8 cellular contexts compared by ENCODE assay signal in genomic region chr9:87662808-87663528, GRCh38.
DNase-seq lines count a peak whose midpoint lies in the region; ATAC-seq, FAIRE-seq and TF ChIP-seq lines count a peak whose summit lies in the region.

No MANE protein-coding gene starts in this region.

- H3K79me2 ChIP-seq in GM12878 (ENCODE audit: control insufficient read depth, insufficient read depth, low read length): no peaks in the 10 kb centered on the region

- H2AFZ ChIP-seq in GM12878 (ENCODE audit: control insufficient read depth, low read depth, low read length): no peak overlapping the region

- H4K20me1 ChIP-seq in GM12878 (ENCODE audit: control insufficient read depth, insufficient read depth): no peaks in the 10 kb centered on the region

- no peak for TF ChIP-seq POLR2A in GM12878 (IDR thresholded peaks at IDR 0.05; ENCODE audit: low read depth, low read length)

- peak; percentile 91 for FAIRE-seq in GM12878 (lab: Jason Lieb, UNC)

- H3K36me3 ChIP-seq in GM12878 (ENCODE audit: control insufficient read depth in 2 of 2, insufficient read depth in 2 of 2, low read length in 1 of 2) (peaks cover 6 to 13% of the 10 kb centered on the region in 2 experiments), iPS DF 6.9 (ENCODE audit: control insufficient read depth, insufficient read depth, low read length) (peaks cover 20% of the 10 kb centered on the region)

- H3K4me2 ChIP-seq in GM12878 (ENCODE audit: control insufficient read depth, insufficient read depth): no peak overlapping the region

- TF ChIP-seq CTCF in RWPE1 (conservative IDR thresholded peaks at IDR 0.05; ENCODE audit: low read depth) (peak; percentile 75), GM12878 (IDR thresholded peaks at IDR 0.05 in 2 of 3, conservative IDR thresholded peaks at IDR 0.05 in 1 of 3; ENCODE audit: control insufficient read depth in 2 of 3, extremely low read depth in 1 of 3, insufficient read depth in 1 of 3, low read depth in 3 of 3, low read length in 3 of 3) (peak; percentile 78 to 85 (median 81))

- DNase-seq in EH (ENCODE audit: low read depth): peak; percentile 76
- peak; percentile 77 for DNase-seq in HPDE6-E6E7 (ENCODE audit: extremely low spot score)
- peak; percentile 89 for DNase-seq in RWPE1 (ENCODE audit: low spot score)
- no peak for DNase-seq in GM12878 (ENCODE audit: low read depth, low spot score)
- DNase-seq in iPS DF 6.9 (ENCODE audit: low read depth, low spot score): peak; percentile 76
- DNase-seq in stimulated activated CD4-positive, alpha-beta T cell treated with anti-CD3 and anti-CD28 coated beads, Interleukin-12 subunit alpha, Interleukin-12 subunit beta, amount 100 ng/mL, for 4 hours: peak; percentile 66

- H3K9me3 ChIP-seq in GM12878 (replicated peaks; ENCODE audit: control insufficient read depth, insufficient read depth, low read length) (peaks cover 10% of the 10 kb centered on the region; the same call in 1 of the 3 replicates), iPS DF 6.9 (ENCODE audit: control insufficient read depth, insufficient read depth, low read length) (peaks cover 2% of the 10 kb centered on the region)

- H3K4me3 ChIP-seq in GM12878 (no peak overlapping the region), iPS DF 6.9 (ENCODE audit: low read length) (no peak overlapping the region)

- no peak overlapping the region for H3K9ac ChIP-seq in GM12878 (ENCODE audit: control insufficient read depth, insufficient read depth, low read length)

- intact Hi-C loops in GM12878 (cut with micrococcal nuclease; ENCODE audit: unreplicated experiment): loop anchor here (1.0 to 5.0 kb wide), 2 partner anchors 161 to 326 kb away; no protein-coding TSS in a partner anchor

- 25% methylated on average over 11 of the region's 11 CpGs for WGBS in GM12878 (ENCODE audit: insufficient coverage, insufficient replicate concordance, low lambda C conversion rate, missing lambda C conversion rate)
- WGBS in iPS DF 6.9 (ENCODE audit: insufficient coverage, insufficient read length): no CpG with 5 or more reads among the region's 11 CpGs

- POLR2A ChIA-PET in RWPE1 (lab: Yijun Ruan, JAX; ENCODE audit: low non-redundant PET): no interaction called here
- POLR2A ChIA-PET in GM12878 (lab: Charles Lee): interaction anchor here (0.6 kb wide), 1 partner anchor 201 kb away, joined by 5 read pairs; no protein-coding TSS in a partner anchor

- RAD21 ChIA-PET in GM12878 (lab: Charles Lee; ENCODE audit: unreplicated experiment): interaction anchor here (0.6 to 3.0 kb wide), 12 partner anchors 14 to 327 kb away, joined by 3 to 14 read pairs (median 4); no protein-coding TSS in a partner anchor

- H3K4me1 ChIP-seq in GM12878 (ENCODE audit: control insufficient read depth, insufficient read depth, low read length) (no peaks in the 10 kb centered on the region), iPS DF 6.9 (ENCODE audit: control insufficient read depth, insufficient read depth, low read length) (no peaks in the 10 kb centered on the region; the same call in 1 of the 2 replicates)

- SMC1A ChIA-PET in GM12878 (lab: Charles Lee; ENCODE audit: uncharacterized antibody, unreplicated experiment): interaction anchor here (0.6 to 2.6 kb wide), 16 partner anchors 10 to 375 kb away, joined by 3 to 26 read pairs (median 4); partner anchors contain the start of gene DAPK1

- peak; percentile 88 for ATAC-seq in GM12878
- ATAC-seq in HG02938 (IDR thresholded peaks at IDR 0.05; ENCODE audit: unreplicated experiment): no peak
- ATAC-seq in HG03139 (IDR thresholded peaks at IDR 0.05; ENCODE audit: unreplicated experiment): no peak

- peak; percentile 87 for TF ChIP-seq RAD21 in GM12878 (IDR thresholded peaks at IDR 0.05; ENCODE audit: insufficient read depth, low read depth, low read length)

- H3K27ac ChIP-seq in RWPE1: peak overlapping the region; percentile 11; the same call in 1 of the 2 replicates
- H3K27ac ChIP-seq in GM12878 (ENCODE audit: control insufficient read depth, insufficient read depth): no peak overlapping the region
- no peak overlapping the region for H3K27ac ChIP-seq in iPS DF 6.9 (ENCODE audit: low read length)

- in situ Hi-C loops in GM12878 (cut with MboI): loop anchor here (5.0 kb wide), 1 partner anchor 321 kb away; no protein-coding TSS in a partner anchor

- TSS peak; percentile 35 for BruUV-seq in GM12878 (replicated peaks; lab: Mats Ljungman, UMichigan)

- H3K27me3 ChIP-seq in GM12878 (replicated peaks in 1 of 2; ENCODE audit: control insufficient read depth in 2 of 2, insufficient read depth in 2 of 2, low read length in 1 of 2) (no peaks in the 10 kb centered on the region), iPS DF 6.9 (ENCODE audit: control insufficient read depth, insufficient read depth, low read length) (no peaks in the 10 kb centered on the region)

- no peak for TF ChIP-seq EP300 in GM12878 (IDR thresholded peaks at IDR 0.05; ENCODE audit: borderline replicate concordance in 1 of 2, control insufficient read depth in 1 of 2, low read depth in 2 of 2, low read length in 2 of 2)

- CTCF ChIA-PET in RWPE1 (lab: Yijun Ruan, JAX) (interaction anchor here (0.5 to 2.1 kb wide), 23 partner anchors 14 to 1249 kb away, joined by 3 to 24 read pairs (median 4); no protein-coding TSS in a partner anchor), GM12878 (lab: Yijun Ruan, JAX) (interaction anchor here (0.6 to 3.4 kb wide), 26 partner anchors 8 to 1247 kb away, joined by 3 to 59 read pairs (median 3); partner anchors contain the start of gene DAPK1)

TF ChIP-seq in GM12878, 131 proteins besides CTCF, POLR2A, EP300 and RAD21:
- TF ChIP-seq YY1 (IDR thresholded peaks at IDR 0.05; ENCODE audit: low read depth, low read length) (peak; percentile 53; the same call in 1 of the 2 replicates), CHD2 (IDR thresholded peaks at IDR 0.05; ENCODE audit: borderline replicate concordance, low read depth, low read length) (no peak), IKZF1 (conservative IDR thresholded peaks at IDR 0.05) (peak; percentile 49; the same call in 1 of the 2 replicates), SMARCA5 (IDR thresholded peaks at IDR 0.05) (0 out of 2 replicates have a peak, but pooled peaks have one; percentile 51), EED (IDR thresholded peaks at IDR 0.05; ENCODE audit: low read depth) (peak; percentile 80), MXI1 (IDR thresholded peaks at IDR 0.05; ENCODE audit: low read depth, low read length) (no peak), IKZF2 (IDR thresholded peaks at IDR 0.05) (peak in 1 of 2 experiments; percentile 28; a peak in 1 of 4 replicates), HDGF (IDR thresholded peaks at IDR 0.05) (0 out of 2 replicates have a peak, but pooled peaks have one; percentile 36), SMC3 (IDR thresholded peaks at IDR 0.05; ENCODE audit: borderline replicate concordance, low read length) (peak; percentile 85)
